In genomic region chr9:127968046-127968445, GRCh38 we compare ENCODE assay signal across 1 cellular context.
TF ChIP-seq lines count a peak whose summit lies in the region.

No MANE protein-coding gene starts in this region.

TF ChIP-seq in HepG2, 621 proteins besides CTCF, POLR2A, EP300 and RAD21:
- TF ChIP-seq FOSL2 (CRISPR knock-in tag; IDR thresholded peaks at IDR 0.05) (peak; percentile 90), STAG1 (CRISPR knock-in tag; IDR thresholded peaks at IDR 0.05) (peak; percentile 13; the same call in 1 of the 2 replicates), TARDBP (CRISPR knock-in tag; IDR thresholded peaks at IDR 0.05) (no peak)
